1 cellular context compared by ENCODE assay signal in the genomic region with DNA sequence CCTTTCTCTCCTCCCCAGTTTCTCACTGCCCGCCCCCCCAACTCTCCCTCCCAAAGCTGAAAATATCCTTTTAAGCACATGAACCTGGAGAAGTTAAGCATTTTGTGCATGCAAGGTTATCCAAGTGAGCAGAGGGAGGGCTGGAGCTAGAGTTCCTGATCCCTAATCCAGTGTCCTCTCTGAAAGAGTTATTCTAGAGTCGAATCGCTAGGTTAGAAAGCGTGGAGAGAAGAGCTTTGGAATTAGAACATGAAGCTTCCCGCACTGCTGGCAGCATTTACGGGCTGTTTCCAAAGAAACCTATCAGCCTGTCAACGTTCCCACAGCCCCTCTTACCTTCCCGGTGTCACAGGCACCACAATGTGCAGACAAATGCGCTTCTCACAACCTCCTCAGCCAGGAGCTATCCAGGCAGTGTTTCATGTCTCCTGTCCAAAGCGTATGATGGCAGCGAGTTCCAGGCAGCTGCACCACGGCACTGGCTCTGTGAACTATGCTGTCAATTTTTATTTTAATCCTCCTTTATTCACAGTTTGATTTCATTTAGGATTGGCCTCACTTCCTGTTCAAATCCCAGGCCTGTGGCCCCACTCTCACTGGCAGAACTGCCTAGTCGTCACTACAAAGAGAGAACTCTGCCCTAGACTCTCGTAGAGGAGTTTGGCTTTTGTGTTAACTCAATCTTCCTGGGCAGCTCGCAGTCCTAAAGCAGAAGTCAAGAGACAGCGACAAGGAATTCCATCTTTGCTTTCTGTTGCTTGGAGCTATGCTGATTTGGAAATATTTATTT.
TF ChIP-seq lines count a peak whose summit lies in the region.

No MANE protein-coding gene starts in this region.

TF ChIP-seq in GM23338, 12 proteins besides CTCF, POLR2A, EP300 and RAD21 (continued from another document):
- TF ChIP-seq, protein P1, sequence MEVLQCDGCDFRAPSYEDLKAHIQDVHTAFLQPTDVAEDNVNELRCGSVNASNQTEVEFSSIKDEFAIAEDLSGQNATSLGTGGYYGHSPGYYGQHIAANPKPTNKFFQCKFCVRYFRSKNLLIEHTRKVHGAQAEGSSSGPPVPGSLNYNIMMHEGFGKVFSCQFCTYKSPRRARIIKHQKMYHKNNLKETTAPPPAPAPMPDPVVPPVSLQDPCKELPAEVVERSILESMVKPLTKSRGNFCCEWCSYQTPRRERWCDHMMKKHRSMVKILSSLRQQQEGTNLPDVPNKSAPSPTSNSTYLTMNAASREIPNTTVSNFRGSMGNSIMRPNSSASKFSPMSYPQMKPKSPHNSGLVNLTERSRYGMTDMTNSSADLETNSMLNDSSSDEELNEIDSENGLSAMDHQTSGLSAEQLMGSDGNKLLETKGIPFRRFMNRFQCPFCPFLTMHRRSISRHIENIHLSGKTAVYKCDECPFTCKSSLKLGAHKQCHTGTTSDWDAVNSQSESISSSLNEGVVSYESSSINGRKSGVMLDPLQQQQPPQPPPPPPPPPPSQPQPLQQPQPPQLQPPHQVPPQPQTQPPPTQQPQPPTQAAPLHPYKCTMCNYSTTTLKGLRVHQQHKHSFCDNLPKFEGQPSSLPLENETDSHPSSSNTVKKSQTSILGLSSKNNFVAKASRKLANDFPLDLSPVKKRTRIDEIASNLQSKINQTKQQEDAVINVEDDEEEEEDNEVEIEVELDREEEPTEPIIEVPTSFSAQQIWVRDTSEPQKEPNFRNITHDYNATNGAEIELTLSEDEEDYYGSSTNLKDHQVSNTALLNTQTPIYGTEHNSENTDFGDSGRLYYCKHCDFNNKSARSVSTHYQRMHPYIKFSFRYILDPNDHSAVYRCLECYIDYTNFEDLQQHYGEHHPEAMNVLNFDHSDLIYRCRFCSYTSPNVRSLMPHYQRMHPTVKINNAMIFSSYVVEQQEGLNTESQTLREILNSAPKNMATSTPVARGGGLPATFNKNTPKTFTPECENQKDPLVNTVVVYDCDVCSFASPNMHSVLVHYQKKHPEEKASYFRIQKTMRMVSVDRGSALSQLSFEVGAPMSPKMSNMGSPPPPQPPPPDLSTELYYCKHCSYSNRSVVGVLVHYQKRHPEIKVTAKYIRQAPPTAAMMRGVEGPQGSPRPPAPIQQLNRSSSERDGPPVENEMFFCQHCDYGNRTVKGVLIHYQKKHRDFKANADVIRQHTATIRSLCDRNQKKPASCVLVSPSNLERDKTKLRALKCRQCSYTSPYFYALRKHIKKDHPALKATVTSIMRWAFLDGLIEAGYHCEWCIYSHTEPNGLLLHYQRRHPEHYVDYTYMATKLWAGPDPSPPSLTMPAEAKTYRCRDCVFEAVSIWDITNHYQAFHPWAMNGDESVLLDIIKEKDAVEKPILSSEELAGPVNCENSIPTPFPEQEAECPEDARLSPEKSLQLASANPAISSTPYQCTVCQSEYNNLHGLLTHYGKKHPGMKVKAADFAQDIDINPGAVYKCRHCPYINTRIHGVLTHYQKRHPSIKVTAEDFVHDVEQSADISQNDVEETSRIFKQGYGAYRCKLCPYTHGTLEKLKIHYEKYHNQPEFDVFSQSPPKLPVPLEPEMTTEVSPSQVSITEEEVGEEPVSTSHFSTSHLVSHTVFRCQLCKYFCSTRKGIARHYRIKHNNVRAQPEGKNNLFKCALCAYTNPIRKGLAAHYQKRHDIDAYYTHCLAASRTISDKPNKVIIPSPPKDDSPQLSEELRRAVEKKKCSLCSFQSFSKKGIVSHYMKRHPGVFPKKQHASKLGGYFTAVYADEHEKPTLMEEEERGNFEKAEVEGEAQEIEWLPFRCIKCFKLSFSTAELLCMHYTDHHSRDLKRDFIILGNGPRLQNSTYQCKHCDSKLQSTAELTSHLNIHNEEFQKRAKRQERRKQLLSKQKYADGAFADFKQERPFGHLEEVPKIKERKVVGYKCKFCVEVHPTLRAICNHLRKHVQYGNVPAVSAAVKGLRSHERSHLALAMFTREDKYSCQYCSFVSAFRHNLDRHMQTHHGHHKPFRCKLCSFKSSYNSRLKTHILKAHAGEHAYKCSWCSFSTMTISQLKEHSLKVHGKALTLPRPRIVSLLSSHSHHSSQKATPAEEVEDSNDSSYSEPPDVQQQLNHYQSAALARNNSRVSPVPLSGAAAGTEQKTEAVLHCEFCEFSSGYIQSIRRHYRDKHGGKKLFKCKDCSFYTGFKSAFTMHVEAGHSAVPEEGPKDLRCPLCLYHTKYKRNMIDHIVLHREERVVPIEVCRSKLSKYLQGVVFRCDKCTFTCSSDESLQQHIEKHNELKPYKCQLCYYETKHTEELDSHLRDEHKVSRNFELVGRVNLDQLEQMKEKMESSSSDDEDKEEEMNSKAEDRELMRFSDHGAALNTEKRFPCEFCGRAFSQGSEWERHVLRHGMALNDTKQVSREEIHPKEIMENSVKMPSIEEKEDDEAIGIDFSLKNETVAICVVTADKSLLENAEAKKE (CRISPR knock-in tag; IDR thresholded peaks at IDR 0.05) = no peak
